In the genomic region with DNA sequence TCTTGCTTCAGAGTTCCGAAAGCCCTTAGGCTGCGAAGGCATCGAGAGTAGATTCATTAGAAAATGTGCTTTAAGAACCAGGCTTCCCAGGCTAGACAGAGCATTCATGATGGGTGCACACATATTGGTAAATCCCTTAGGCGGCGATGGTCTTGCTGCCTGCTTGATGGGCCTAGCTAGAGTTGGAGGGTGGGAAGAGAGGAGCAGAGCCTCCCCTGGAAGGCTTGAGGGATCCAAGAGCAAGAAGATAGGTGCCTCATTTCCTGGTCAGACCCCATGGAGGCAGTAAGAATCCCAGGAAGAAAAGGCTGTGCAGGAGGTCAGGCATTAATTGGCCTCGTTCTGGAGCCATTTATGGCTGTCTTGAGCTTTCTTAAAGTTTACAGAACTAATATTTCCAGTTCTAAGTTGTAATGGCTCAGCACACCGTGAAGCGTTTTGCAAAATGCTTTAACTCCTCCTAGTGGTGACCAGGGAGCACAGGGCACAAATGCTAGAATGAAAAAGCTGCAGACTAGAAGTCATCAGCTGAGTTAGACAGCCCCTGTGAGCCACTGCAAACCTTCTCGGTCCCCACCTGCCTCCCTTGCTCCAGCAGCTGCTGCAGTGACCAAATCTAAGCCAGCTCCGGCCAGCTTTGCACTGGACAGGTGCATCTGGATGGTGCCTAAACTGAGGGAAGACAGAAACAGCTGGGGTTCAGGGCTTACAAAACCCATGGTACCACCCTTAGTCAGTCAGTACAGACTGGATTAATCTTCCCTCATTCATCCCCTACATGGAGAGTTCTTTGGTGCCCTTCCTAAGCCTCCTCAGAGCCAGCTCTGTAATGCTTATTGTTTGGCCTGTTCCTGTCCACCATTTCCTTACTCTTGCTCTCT, we compare ENCODE assay signal across 8 cellular contexts. TPM values are rescaled to one million over a fixed set of nuclear protein-coding genes. Genes with fewer than 3 reads are reported as not detected.
DNase-seq lines count a peak whose midpoint lies in the region; ATAC-seq and TF ChIP-seq lines count a peak whose summit lies in the region.

No MANE protein-coding gene starts in this region.

- H3K4me3 ChIP-seq in epithelial cell of esophagus (ENCODE audit: low read length) = no peak overlapping the region

- ATAC-seq in GM19452 (IDR thresholded peaks at IDR 0.05; ENCODE audit: unreplicated experiment) = peak; percentile 58
- no peak for ATAC-seq in HG02870 (IDR thresholded peaks at IDR 0.05; ENCODE audit: unreplicated experiment)

- peak; percentile 30 for DNase-seq in Daoy (ENCODE audit: low read depth)
- DNase-seq in HK-2 (ENCODE audit: unreplicated experiment) = peak; percentile 11
- peak; percentile 60 for DNase-seq in RPMI7951 (ENCODE audit: low read depth)
- DNase-seq in epithelial cell of esophagus (ENCODE audit: low read depth) = peak; percentile 50
- peak; percentile 66 for DNase-seq in myocyte (ENCODE audit: low read depth)
- no peak for DNase-seq in C1 segment of cervical spinal cord (lab: John Stamatoyannopoulos, UW)

- peak; percentile 74 for TF ChIP-seq CTCF in epithelial cell of esophagus (IDR thresholded peaks at IDR 0.05; ENCODE audit: insufficient read depth, low read depth, low read length, missing control alignments)

RNA-seq across cellular contexts. Expression of a gene that starts 14.7 kb away (rescaled TPM):
- not detected in 2 replicates for total RNA-seq in Daoy (2014; rRNA removed; shearing (Covaris generic))
- 0.49 and 2.0 TPM in 2 replicates for total RNA-seq in RPMI7951 (2014; rRNA removed; shearing (Covaris generic))
- 0.05 and 0.37 TPM in 2 replicates for total RNA-seq in myocyte
- polyA plus RNA-seq in myocyte (2012) = 0.81 TPM

RNA-seq across cellular contexts. Expression of a gene that starts 33.6 kb away (rescaled TPM):
- total RNA-seq in Daoy (2014; rRNA removed; shearing (Covaris generic)) = not detected in 2 replicates
- not detected in 2 replicates for total RNA-seq in RPMI7951 (2014; rRNA removed; shearing (Covaris generic))
- total RNA-seq in myocyte = not detected in 2 replicates
- polyA plus RNA-seq in myocyte (2012) = not detected

RNA-seq across cellular contexts. Expression of a gene that starts 38.0 kb away (rescaled TPM):
- total RNA-seq in Daoy (2014; rRNA removed; shearing (Covaris generic)) = 10.9 and 12.1 TPM in 2 replicates
- 8.2 and 12.6 TPM in 2 replicates for total RNA-seq in RPMI7951 (2014; rRNA removed; shearing (Covaris generic))
- total RNA-seq in myocyte = 9.2 and 45.7 TPM in 2 replicates
- polyA plus RNA-seq in myocyte (2012) = 19.8 TPM

Comparison
In these comparisons a context has a peak if more than half of its experiments do, and no peak if none do; other contexts are left out.
1. DNase-seq: peak in Daoy (single experiment), HK-2 (single experiment), RPMI7951 (single experiment), epithelial cell of esophagus (single experiment) and myocyte (single experiment); none in C1 segment of cervical spinal cord (0 of 14).